ENCODE assay signal across 1 cellular context in the genomic region with DNA sequence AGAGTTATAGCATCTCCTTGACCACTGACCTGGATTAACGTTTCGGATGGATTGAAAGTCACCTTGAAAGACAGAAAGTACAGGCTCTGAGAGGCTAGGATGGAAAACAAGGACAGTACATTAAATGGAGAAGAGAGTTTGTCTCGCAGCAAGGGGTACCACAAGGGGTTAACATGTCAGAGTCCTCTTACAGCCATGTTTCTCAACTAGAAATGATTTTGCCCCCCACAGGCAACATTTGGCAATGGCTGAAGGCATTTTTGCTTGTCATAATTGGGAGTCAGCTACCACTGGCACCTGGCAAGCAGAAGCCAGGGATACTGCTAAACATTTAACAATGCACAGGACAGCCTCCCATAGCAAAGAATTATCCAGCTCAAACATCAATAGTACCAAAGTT.
TF ChIP-seq lines count a peak whose summit lies in the region.

No MANE protein-coding gene starts in this region.

TF ChIP-seq in HCT116, 20 proteins besides CTCF, POLR2A, EP300 and RAD21 (continued from another document):
- TF ChIP-seq, protein P1, sequence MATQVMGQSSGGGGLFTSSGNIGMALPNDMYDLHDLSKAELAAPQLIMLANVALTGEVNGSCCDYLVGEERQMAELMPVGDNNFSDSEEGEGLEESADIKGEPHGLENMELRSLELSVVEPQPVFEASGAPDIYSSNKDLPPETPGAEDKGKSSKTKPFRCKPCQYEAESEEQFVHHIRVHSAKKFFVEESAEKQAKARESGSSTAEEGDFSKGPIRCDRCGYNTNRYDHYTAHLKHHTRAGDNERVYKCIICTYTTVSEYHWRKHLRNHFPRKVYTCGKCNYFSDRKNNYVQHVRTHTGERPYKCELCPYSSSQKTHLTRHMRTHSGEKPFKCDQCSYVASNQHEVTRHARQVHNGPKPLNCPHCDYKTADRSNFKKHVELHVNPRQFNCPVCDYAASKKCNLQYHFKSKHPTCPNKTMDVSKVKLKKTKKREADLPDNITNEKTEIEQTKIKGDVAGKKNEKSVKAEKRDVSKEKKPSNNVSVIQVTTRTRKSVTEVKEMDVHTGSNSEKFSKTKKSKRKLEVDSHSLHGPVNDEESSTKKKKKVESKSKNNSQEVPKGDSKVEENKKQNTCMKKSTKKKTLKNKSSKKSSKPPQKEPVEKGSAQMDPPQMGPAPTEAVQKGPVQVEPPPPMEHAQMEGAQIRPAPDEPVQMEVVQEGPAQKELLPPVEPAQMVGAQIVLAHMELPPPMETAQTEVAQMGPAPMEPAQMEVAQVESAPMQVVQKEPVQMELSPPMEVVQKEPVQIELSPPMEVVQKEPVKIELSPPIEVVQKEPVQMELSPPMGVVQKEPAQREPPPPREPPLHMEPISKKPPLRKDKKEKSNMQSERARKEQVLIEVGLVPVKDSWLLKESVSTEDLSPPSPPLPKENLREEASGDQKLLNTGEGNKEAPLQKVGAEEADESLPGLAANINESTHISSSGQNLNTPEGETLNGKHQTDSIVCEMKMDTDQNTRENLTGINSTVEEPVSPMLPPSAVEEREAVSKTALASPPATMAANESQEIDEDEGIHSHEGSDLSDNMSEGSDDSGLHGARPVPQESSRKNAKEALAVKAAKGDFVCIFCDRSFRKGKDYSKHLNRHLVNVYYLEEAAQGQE (IDR thresholded peaks at IDR 0.05; ENCODE audit: low read depth): no peak
- TF ChIP-seq JUND (IDR thresholded peaks at IDR 0.05) (no peak), SIN3A (IDR thresholded peaks at IDR 0.05; ENCODE audit: low read depth) (no peak), ZNF274 (IDR thresholded peaks at IDR 0.05; ENCODE audit: low read depth, low read length) (no peak)
